In the genomic region with DNA sequence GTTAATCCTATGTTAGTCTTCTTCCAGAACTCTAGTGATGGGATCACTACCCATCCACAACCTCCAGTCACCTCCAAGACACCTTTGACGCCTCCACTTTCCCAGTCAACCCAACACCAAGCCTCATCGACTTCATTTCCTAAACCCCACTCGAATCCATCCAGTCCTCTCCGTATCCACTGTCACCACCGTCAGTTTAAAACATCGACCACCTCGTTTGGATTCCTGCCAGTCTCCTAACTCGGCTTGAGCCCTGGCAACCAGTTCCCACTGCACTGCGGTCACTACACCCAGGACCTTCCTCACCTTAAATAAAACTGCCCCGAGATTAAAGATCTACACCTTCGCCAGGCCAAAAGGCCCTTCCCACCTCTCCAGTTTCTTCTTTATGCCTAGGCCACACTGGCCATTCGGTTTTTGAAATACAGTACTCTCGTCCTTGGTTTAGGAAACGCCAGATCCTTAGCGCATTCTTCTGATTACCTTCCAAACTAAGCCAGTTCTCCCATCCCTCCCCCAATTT, we compare ENCODE assay signal across 1 cellular context.
TF ChIP-seq lines count a peak whose summit lies in the region.

No MANE protein-coding gene starts in this region.

TF ChIP-seq in endothelial cell of umbilical vein, 7 proteins besides CTCF, POLR2A, EP300 and RAD21 (continued from another document):
- no peak for TF ChIP-seq POLR2AphosphoS5 (IDR thresholded peaks at IDR 0.05; ENCODE audit: insufficient read depth, low read depth, low read length)
TF ChIP-seq in endothelial cell of umbilical vein: peak in this region for 0.
